Comparison of ENCODE assay signal across 9 cellular contexts in the genomic region with DNA sequence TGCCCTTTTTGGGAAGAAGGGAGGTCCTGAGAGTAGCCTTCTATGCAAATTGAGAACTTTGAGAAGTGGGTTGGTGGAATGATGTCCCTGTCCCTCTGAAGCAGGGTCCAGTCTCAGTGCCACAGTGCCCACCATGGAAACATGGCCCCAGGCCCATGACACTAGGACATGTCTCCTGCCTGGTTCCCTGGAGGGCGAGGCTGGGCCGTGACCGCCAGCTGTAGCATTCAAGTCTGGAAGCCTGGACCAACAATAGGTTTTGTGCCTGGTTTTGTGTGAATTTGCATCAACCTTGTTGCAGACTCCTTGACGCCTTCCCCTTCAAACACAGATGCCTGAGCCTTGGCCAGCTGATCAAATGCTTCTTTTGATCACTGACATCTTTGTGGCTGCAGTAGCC. TPM values are rescaled to one million over a fixed set of nuclear protein-coding genes. Genes with fewer than 3 reads are reported as not detected.
"Had no signal": no experiment of that assay in that cellular context is flagged by ENCODE, and none has a peak within 500 bp of the region (broad histone marks: within the 10 kb centered on the region; RNA-seq: fewer than 3 reads in every experiment).

No MANE protein-coding gene starts in this region.

- H3K4me3 ChIP-seq: GM23248 had no signal

- DNase-seq: GM23248, GOT3, H9, HCEC 1CT, Karpas-422, KBM-7 had no signal

- H3K4me1 Mint-ChIP-seq: IgD-negative memory B cell had no signal

- FAIRE-seq: H54 had no signal

- H3K27ac Mint-ChIP-seq: IgD-negative memory B cell had no signal

- H3K4me3 Mint-ChIP-seq: H9, IgD-negative memory B cell had no signal

- H3K36me3 Mint-ChIP-seq: IgD-negative memory B cell had no signal

RNA-seq across cellular contexts. Expression of a gene that starts 58.9 kb away (rescaled TPM):
- total RNA-seq: GM23248, H9, HT1080 had no signal
